1 cellular context compared by ENCODE assay signal in genomic region chr6:18034798-18035202, GRCh38.
TF ChIP-seq lines count a peak whose summit lies in the region.

No MANE protein-coding gene starts in this region.

TF ChIP-seq in HepG2, 621 proteins besides CTCF, POLR2A, EP300 and RAD21 (continued from another document and continues in another):
- TF ChIP-seq ARID4A (CRISPR knock-in tag; IDR thresholded peaks at IDR 0.05; ENCODE audit: borderline replicate concordance) = no peak
- TF ChIP-seq SUZ12 (IDR thresholded peaks at IDR 0.05; ENCODE audit: low read depth, low read length) = no peak
- no peak for TF ChIP-seq POLR2G (IDR thresholded peaks at IDR 0.05; ENCODE audit: low read depth, low read length)
- no peak for TF ChIP-seq KLF12 (CRISPR knock-in tag; IDR thresholded peaks at IDR 0.05; ENCODE audit: borderline replicate concordance)
- no peak for TF ChIP-seq HDAC1 (CRISPR knock-in tag; IDR thresholded peaks at IDR 0.05)
- TF ChIP-seq GATAD2A (CRISPR knock-in tag; IDR thresholded peaks at IDR 0.05) = peak; percentile 65
- TF ChIP-seq GMEB1 (CRISPR knock-in tag; IDR thresholded peaks at IDR 0.05; ENCODE audit: borderline replicate concordance) = no peak
- no peak for TF ChIP-seq ZBTB3 (CRISPR knock-in tag; IDR thresholded peaks at IDR 0.05; ENCODE audit: borderline replicate concordance, low read depth)
- TF ChIP-seq NCOA5 (CRISPR knock-in tag; IDR thresholded peaks at IDR 0.05) = no peak
- no peak for TF ChIP-seq MTF1 (CRISPR knock-in tag; IDR thresholded peaks at IDR 0.05)
- peak; percentile 52; the same call in 1 of the 2 replicates for TF ChIP-seq PRDM10 (CRISPR knock-in tag; IDR thresholded peaks at IDR 0.05; ENCODE audit: low read depth)
- TF ChIP-seq ZNF253 (CRISPR knock-in tag; IDR thresholded peaks at IDR 0.05; ENCODE audit: borderline replicate concordance) = no peak
- TF ChIP-seq ZNF160 (CRISPR knock-in tag; IDR thresholded peaks at IDR 0.05) = no peak
- TF ChIP-seq ZNF354B (CRISPR knock-in tag; IDR thresholded peaks at IDR 0.05) = no peak
- TF ChIP-seq ZNF260 (CRISPR knock-in tag; IDR thresholded peaks at IDR 0.05; ENCODE audit: borderline replicate concordance, low read depth) = no peak
- TF ChIP-seq ZBTB46 (CRISPR knock-in tag; IDR thresholded peaks at IDR 0.05; ENCODE audit: borderline replicate concordance) = no peak
- no peak for TF ChIP-seq ZMAT5 (CRISPR knock-in tag; IDR thresholded peaks at IDR 0.05; ENCODE audit: borderline replicate concordance, low read depth)
- no peak for TF ChIP-seq GLMP (CRISPR knock-in tag; IDR thresholded peaks at IDR 0.05; ENCODE audit: borderline replicate concordance)
- TF ChIP-seq ZNF839 (CRISPR knock-in tag; IDR thresholded peaks at IDR 0.05; ENCODE audit: borderline replicate concordance) = no peak
- no peak for TF ChIP-seq ZNF577 (CRISPR knock-in tag; IDR thresholded peaks at IDR 0.05; ENCODE audit: borderline replicate concordance, low read depth)
- TF ChIP-seq ZNF724P (CRISPR knock-in tag; IDR thresholded peaks at IDR 0.05; ENCODE audit: borderline replicate concordance) = no peak
- TF ChIP-seq ZNF598 (CRISPR knock-in tag; IDR thresholded peaks at IDR 0.05; ENCODE audit: borderline replicate concordance) = no peak
- no peak for TF ChIP-seq ZNF275 (CRISPR knock-in tag; IDR thresholded peaks at IDR 0.05; ENCODE audit: borderline replicate concordance)
- no peak for TF ChIP-seq ZNF703 (CRISPR knock-in tag; IDR thresholded peaks at IDR 0.05; ENCODE audit: borderline replicate concordance)
- no peak for TF ChIP-seq HOXD1 (CRISPR knock-in tag; IDR thresholded peaks at IDR 0.05)
- no peak for TF ChIP-seq TFE3 (CRISPR knock-in tag; IDR thresholded peaks at IDR 0.05)
- TF ChIP-seq AFF4 (CRISPR knock-in tag; IDR thresholded peaks at IDR 0.05) = no peak
- no peak for TF ChIP-seq EHMT2 (IDR thresholded peaks at IDR 0.05; ENCODE audit: borderline replicate concordance, low read depth, low read length)
- peak; percentile 84 for TF ChIP-seq JUN (CRISPR knock-in tag; IDR thresholded peaks at IDR 0.05)
- peak; percentile 61; the same call in 1 of the 2 replicates for TF ChIP-seq IRF2 (CRISPR knock-in tag; IDR thresholded peaks at IDR 0.05)
- TF ChIP-seq ZBTB39 (CRISPR knock-in tag; IDR thresholded peaks at IDR 0.05) = no peak
